ENCODE assay signal across 12 cellular contexts in the genomic region with DNA sequence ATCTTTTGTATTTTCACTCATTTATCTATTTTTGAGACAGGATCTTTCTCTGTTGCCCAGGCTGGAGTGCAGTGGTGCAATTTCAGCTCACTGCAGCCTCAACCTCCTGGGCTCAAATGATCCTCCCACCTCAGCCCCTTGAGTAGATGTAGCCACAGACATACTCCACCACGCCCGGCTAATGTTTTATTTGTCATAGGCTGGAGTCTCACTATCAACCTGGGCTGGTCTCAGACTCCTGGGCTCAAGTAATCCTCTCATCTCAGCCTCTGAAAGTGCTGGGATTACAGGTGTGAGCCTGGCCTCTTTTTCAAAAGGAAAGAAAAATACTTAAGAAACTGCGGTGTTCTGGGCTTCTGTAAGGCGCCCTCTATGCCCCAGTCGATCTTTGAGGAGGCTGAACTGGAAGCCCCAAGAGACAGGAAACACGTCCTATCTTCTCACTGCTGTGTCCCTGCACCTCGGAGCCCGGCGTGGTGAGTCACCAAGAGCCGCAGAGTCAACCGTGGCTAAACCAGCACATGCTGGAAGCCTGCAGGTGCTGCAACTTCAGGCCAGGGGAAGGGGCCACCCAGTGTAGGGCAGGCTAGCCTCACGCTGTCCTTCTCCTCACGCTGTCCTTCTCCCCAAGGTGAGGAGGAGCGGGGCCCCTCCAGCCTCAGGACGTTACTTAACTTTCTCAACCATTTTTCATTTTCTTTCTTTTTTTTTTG. TPM values are rescaled to one million over a fixed set of nuclear protein-coding genes. Genes with fewer than 3 reads are reported as not detected.
DNase-seq lines count a peak whose midpoint lies in the region; ATAC-seq, FAIRE-seq and TF ChIP-seq lines count a peak whose summit lies in the region.
"Had no signal": no experiment of that assay in that cellular context is flagged by ENCODE, and none has a peak within 500 bp of the region (broad histone marks: within the 10 kb centered on the region; RNA-seq: fewer than 3 reads in every experiment).

No MANE protein-coding gene starts in this region.

- FAIRE-seq in RCC 7860 (lab: Jason Lieb, UNC), result peak; percentile 81

- DNase-seq in stimulated activated CD4-positive, alpha-beta T cell treated with anti-CD3 and anti-CD28 coated beads, Interleukin-15, amount 100 ng/mL, for 24 hours, result peak; percentile 37
- no peak for DNase-seq in stimulated activated CD4-positive, alpha-beta T cell treated with anti-CD3 and anti-CD28 coated beads, Interleukin-2, amount 100 ng/mL, for 48 hours
- DNase-seq in RCC 7860 (ENCODE audit: low spot score), result peak; percentile 76
- peak in 6 of 7 donors; percentile 56 to 77 (median 66) for DNase-seq in adrenal gland
- DNase-seq in globus pallidus (ENCODE audit: low spot score), result no peak
- DNase-seq in stimulated activated naive CD8-positive, alpha-beta T cell treated with anti-CD3 and anti-CD28 coated beads, Interleukin-15, Interleukin-2, amounts not matched to agents 100 U/mL and 50 U/mL, for 24 hours, result no peak
- DNase-seq: esophagus squamous epithelium, H7, retina had no signal

- no peak overlapping the region for H3K27ac ChIP-seq in adrenal gland

- WGBS in adrenal gland, 4 donors, result 57 to 62% (median 61%) methylated on average over 15 of the region's 15 CpGs

- no peak overlapping the region for H3K4me3 Mint-ChIP-seq in stimulated activated memory B cell treated with anti-CD40 and anti-IgM and Interleukin-4, amounts not matched to agents 10 μg/mL and 1 μg/mL and 100 μg/mL, for 72 hours

- TF ChIP-seq POLR2A in adrenal gland (IDR thresholded peaks at IDR 0.05), result no peak

- H3K27me3 ChIP-seq in adrenal gland, result no peaks in the 10 kb centered on the region

- ATAC-seq in stimulated activated memory B cell treated with anti-CD40 and anti-IgM and Interleukin-4, amounts not matched to agents 10 μg/mL and 1 μg/mL and 100 μg/mL, for 72 hours, result no peak
- ATAC-seq in GM21529 (IDR thresholded peaks at IDR 0.05; ENCODE audit: unreplicated experiment), result no peak
- no peak for ATAC-seq in stimulated activated naive CD8-positive, alpha-beta T cell treated with anti-CD3 and anti-CD28 coated beads, Interleukin-15, Interleukin-2, amounts not matched to agents 100 U/mL and 50 U/mL, for 24 hours

- no peaks in the 10 kb centered on the region for H3K4me1 ChIP-seq in adrenal gland (replicated peaks in 1 of 2)

- no peaks in the 10 kb centered on the region for H3K27me3 Mint-ChIP-seq in stimulated activated memory B cell treated with anti-CD40 and anti-IgM and Interleukin-4, amounts not matched to agents 10 μg/mL and 1 μg/mL and 100 μg/mL, for 72 hours

- no peak overlapping the region for H3K4me3 ChIP-seq in adrenal gland
- H3K4me3 ChIP-seq: esophagus squamous epithelium, lung had no signal

- intact Hi-C loops in adrenal gland (cut with DNase I), result no loop called here

- TF ChIP-seq CTCF in adrenal gland (IDR thresholded peaks at IDR 0.05), result no peak

- H3K9me3 ChIP-seq in adrenal gland (replicated peaks in 1 of 3), result no peaks in the 10 kb centered on the region
- H3K9me3 ChIP-seq: esophagus squamous epithelium had no signal

- peak overlapping the region; percentile 37 for H3K27ac Mint-ChIP-seq in stimulated activated memory B cell treated with anti-CD40 and anti-IgM and Interleukin-4, amounts not matched to agents 10 μg/mL and 1 μg/mL and 100 μg/mL, for 72 hours

- H3K9me3 Mint-ChIP-seq in stimulated activated memory B cell treated with anti-CD40 and anti-IgM and Interleukin-4, amounts not matched to agents 10 μg/mL and 1 μg/mL and 100 μg/mL, for 72 hours, result no peaks in the 10 kb centered on the region

- H3K36me3 ChIP-seq in adrenal gland (replicated peaks in 1 of 2), result peaks cover 0 to 22% of the 10 kb centered on the region in 2 donors

- H3K36me3 Mint-ChIP-seq in stimulated activated memory B cell treated with anti-CD40 and anti-IgM and Interleukin-4, amounts not matched to agents 10 μg/mL and 1 μg/mL and 100 μg/mL, for 72 hours, result peaks cover 78% of the 10 kb centered on the region

- H3K4me1 Mint-ChIP-seq in stimulated activated memory B cell treated with anti-CD40 and anti-IgM and Interleukin-4, amounts not matched to agents 10 μg/mL and 1 μg/mL and 100 μg/mL, for 72 hours, result peaks cover 31% of the 10 kb centered on the region

RNA-seq across cellular contexts. Expression of gene LHX3, which starts 15.2 kb away (rescaled TPM):
- not detected for total RNA-seq in adrenal gland
- polyA plus RNA-seq in adrenal gland, result not detected
- total RNA-seq: esophagus squamous epithelium, lung had no signal
- polyA plus RNA-seq: lung had no signal

RNA-seq across cellular contexts. Expression of gene QSOX2, which starts 25.4 kb away (rescaled TPM):
- 10 to 100 TPM in 4 of 8 donors, 1 to 10 TPM in 4; 6.4 to 14.3 (median 10.6) TPM for total RNA-seq in adrenal gland
- polyA plus RNA-seq in adrenal gland, result 10 to 100 TPM in 1 of 3 donors, 1 to 10 TPM in 2; 7.1 to 11.4 (median 7.6) TPM

Comparison
In these comparisons a context has a peak if more than half of its experiments do, and no peak if none do; other contexts are left out.
1. DNase-seq: peak in stimulated activated CD4-positive, alpha-beta T cell treated with anti-CD3 and anti-CD28 coated beads, Interleukin-15, amount 100 ng/mL, for 24 hours (single experiment), RCC 7860 (single experiment) and adrenal gland (6 of 7); none in stimulated activated CD4-positive, alpha-beta T cell treated with anti-CD3 and anti-CD28 coated beads, Interleukin-2, amount 100 ng/mL, for 48 hours (0 of 2), globus pallidus (single experiment) and stimulated activated naive CD8-positive, alpha-beta T cell treated with anti-CD3 and anti-CD28 coated beads, Interleukin-15, Interleukin-2, amounts not matched to agents 100 U/mL and 50 U/mL, for 24 hours (single experiment).